ENCODE assay signal across 21 cellular contexts in genomic region chr6:1055015-1055921, GRCh38.
"Had no signal": no experiment of that assay in that cellular context is flagged by ENCODE, and none has a peak within 500 bp of the region (broad histone marks: within the 10 kb centered on the region; RNA-seq: fewer than 3 reads in every experiment).

No MANE protein-coding gene starts in this region.

- H3K9me3 ChIP-seq: esophagus muscularis mucosa, prostate gland, upper lobe of right lung had no signal

- H3K4me1 ChIP-seq: esophagus muscularis mucosa, prostate gland, upper lobe of right lung had no signal

- H3K36me3 ChIP-seq: brain microvascular endothelial cell, esophagus muscularis mucosa, prostate gland, upper lobe of right lung had no signal

- H3K79me2 ChIP-seq: hepatocyte had no signal

- H2AFZ ChIP-seq: hepatocyte had no signal

- DNase-seq: activated CD4-positive, alpha-beta T cell treated with anti-CD3 and anti-CD28 coated beads for 1 hour; activated CD4-positive, alpha-beta T cell treated with anti-CD3 and anti-CD28 coated beads, Interleukin-2, amount 50 U/mL, for 1 hour; activated gamma-delta T cell treated with Interleukin-2 at 50 U/mL for 16 hours; activated T-cell treated with anti-CD3 and anti-CD28 coated beads, Interleukin-2, amount 50 U/mL, for 1 hour; aorta; brain microvascular endothelial cell; central memory CD4-positive, alpha-beta T cell; effector memory CD4-positive, alpha-beta T cell; glutamatergic neuron; immature natural killer cell; naive thymus-derived CD4-positive, alpha-beta T cell; stimulated activated CD4-positive, alpha-beta T cell treated with anti-CD3 and anti-CD28 coated beads, Interleukin-4, amount 100 ng/mL, for 4 hours; stimulated activated naive CD8-positive, alpha-beta T cell treated with anti-CD3 and anti-CD28 coated beads, Interleukin-15, Interleukin-2, amounts not matched to agents 100 U/mL and 50 U/mL, for 24 hours; T-helper 9 cell; upper lobe of right lung had no signal

- H3K27me3 ChIP-seq: brain microvascular endothelial cell, esophagus muscularis mucosa, hepatocyte, upper lobe of right lung had no signal

- H3K4me3 ChIP-seq: esophagus muscularis mucosa, hepatocyte, prostate gland, upper lobe of right lung had no signal

- H3K4me2 ChIP-seq: hepatocyte had no signal

- H3K27ac ChIP-seq: brain microvascular endothelial cell, esophagus muscularis mucosa, hepatocyte, prostate gland, upper lobe of right lung had no signal

- FAIRE-seq: endothelial cell of umbilical vein, frontal cortex had no signal

- ATAC-seq: activated naive CD4-positive, alpha-beta T cell treated with anti-CD3 and anti-CD28 coated beads, Interleukin-2, amount 50 U/mL, for 72 hours; naive thymus-derived CD4-positive, alpha-beta T cell; stimulated activated naive CD8-positive, alpha-beta T cell treated with anti-CD3 and anti-CD28 coated beads, Interleukin-15, Interleukin-2, amounts not matched to agents 100 U/mL and 50 U/mL, for 24 hours; upper lobe of right lung had no signal
